Comparison of ENCODE assay signal across 2 cellular contexts in genomic region chr19:33668968-33669367, GRCh38.
TF ChIP-seq lines count a peak whose summit lies in the region.

No MANE protein-coding gene starts in this region.

TF ChIP-seq in HepG2, 621 proteins besides CTCF, POLR2A, EP300 and RAD21:
- TF ChIP-seq ZNF160 (CRISPR knock-in tag; IDR thresholded peaks at IDR 0.05), result no peak
- TF ChIP-seq, protein P1, sequence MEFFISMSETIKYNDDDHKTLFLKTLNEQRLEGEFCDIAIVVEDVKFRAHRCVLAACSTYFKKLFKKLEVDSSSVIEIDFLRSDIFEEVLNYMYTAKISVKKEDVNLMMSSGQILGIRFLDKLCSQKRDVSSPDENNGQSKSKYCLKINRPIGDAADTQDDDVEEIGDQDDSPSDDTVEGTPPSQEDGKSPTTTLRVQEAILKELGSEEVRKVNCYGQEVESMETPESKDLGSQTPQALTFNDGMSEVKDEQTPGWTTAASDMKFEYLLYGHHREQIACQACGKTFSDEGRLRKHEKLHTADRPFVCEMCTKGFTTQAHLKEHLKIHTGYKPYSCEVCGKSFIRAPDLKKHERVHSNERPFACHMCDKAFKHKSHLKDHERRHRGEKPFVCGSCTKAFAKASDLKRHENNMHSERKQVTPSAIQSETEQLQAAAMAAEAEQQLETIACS (CRISPR knock-in tag; IDR thresholded peaks at IDR 0.05), result no peak
- TF ChIP-seq CENPBD1 (CRISPR knock-in tag; IDR thresholded peaks at IDR 0.05; ENCODE audit: borderline replicate concordance, low read depth), result no peak

TF ChIP-seq in WTC11, 78 proteins besides CTCF, POLR2A, EP300 and RAD21:
- TF ChIP-seq, protein P2, sequence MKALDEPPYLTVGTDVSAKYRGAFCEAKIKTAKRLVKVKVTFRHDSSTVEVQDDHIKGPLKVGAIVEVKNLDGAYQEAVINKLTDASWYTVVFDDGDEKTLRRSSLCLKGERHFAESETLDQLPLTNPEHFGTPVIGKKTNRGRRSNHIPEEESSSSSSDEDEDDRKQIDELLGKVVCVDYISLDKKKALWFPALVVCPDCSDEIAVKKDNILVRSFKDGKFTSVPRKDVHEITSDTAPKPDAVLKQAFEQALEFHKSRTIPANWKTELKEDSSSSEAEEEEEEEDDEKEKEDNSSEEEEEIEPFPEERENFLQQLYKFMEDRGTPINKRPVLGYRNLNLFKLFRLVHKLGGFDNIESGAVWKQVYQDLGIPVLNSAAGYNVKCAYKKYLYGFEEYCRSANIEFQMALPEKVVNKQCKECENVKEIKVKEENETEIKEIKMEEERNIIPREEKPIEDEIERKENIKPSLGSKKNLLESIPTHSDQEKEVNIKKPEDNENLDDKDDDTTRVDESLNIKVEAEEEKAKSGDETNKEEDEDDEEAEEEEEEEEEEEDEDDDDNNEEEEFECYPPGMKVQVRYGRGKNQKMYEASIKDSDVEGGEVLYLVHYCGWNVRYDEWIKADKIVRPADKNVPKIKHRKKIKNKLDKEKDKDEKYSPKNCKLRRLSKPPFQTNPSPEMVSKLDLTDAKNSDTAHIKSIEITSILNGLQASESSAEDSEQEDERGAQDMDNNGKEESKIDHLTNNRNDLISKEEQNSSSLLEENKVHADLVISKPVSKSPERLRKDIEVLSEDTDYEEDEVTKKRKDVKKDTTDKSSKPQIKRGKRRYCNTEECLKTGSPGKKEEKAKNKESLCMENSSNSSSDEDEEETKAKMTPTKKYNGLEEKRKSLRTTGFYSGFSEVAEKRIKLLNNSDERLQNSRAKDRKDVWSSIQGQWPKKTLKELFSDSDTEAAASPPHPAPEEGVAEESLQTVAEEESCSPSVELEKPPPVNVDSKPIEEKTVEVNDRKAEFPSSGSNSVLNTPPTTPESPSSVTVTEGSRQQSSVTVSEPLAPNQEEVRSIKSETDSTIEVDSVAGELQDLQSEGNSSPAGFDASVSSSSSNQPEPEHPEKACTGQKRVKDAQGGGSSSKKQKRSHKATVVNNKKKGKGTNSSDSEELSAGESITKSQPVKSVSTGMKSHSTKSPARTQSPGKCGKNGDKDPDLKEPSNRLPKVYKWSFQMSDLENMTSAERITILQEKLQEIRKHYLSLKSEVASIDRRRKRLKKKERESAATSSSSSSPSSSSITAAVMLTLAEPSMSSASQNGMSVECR (CRISPR knock-in tag; IDR thresholded peaks at IDR 0.05; ENCODE audit: borderline replicate concordance), result no peak
- TF ChIP-seq, protein P3, sequence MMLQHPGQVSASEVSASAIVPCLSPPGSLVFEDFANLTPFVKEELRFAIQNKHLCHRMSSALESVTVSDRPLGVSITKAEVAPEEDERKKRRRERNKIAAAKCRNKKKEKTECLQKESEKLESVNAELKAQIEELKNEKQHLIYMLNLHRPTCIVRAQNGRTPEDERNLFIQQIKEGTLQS (CRISPR knock-in tag; conservative IDR thresholded peaks at IDR 0.05), result no peak
- TF ChIP-seq NFE2L1 (CRISPR knock-in tag; IDR thresholded peaks at IDR 0.05), result no peak
- no peak for TF ChIP-seq ZNF317 (CRISPR knock-in tag; IDR thresholded peaks at IDR 0.05; ENCODE audit: borderline replicate concordance, low read depth)
- TF ChIP-seq SMAD3 (CRISPR knock-in tag; IDR thresholded peaks at IDR 0.05; ENCODE audit: borderline replicate concordance), result no peak
- TF ChIP-seq, protein P4, sequence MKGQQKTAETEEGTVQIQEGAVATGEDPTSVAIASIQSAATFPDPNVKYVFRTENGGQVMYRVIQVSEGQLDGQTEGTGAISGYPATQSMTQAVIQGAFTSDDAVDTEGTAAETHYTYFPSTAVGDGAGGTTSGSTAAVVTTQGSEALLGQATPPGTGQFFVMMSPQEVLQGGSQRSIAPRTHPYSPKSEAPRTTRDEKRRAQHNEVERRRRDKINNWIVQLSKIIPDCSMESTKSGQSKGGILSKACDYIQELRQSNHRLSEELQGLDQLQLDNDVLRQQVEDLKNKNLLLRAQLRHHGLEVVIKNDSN (CRISPR knock-in tag; IDR thresholded peaks at IDR 0.05), result no peak
- no peak for TF ChIP-seq ETV6 (CRISPR knock-in tag; IDR thresholded peaks at IDR 0.05)
- TF ChIP-seq OVOL2 (CRISPR knock-in tag; IDR thresholded peaks at IDR 0.05; ENCODE audit: borderline replicate concordance), result no peak
- TF ChIP-seq, protein P5, sequence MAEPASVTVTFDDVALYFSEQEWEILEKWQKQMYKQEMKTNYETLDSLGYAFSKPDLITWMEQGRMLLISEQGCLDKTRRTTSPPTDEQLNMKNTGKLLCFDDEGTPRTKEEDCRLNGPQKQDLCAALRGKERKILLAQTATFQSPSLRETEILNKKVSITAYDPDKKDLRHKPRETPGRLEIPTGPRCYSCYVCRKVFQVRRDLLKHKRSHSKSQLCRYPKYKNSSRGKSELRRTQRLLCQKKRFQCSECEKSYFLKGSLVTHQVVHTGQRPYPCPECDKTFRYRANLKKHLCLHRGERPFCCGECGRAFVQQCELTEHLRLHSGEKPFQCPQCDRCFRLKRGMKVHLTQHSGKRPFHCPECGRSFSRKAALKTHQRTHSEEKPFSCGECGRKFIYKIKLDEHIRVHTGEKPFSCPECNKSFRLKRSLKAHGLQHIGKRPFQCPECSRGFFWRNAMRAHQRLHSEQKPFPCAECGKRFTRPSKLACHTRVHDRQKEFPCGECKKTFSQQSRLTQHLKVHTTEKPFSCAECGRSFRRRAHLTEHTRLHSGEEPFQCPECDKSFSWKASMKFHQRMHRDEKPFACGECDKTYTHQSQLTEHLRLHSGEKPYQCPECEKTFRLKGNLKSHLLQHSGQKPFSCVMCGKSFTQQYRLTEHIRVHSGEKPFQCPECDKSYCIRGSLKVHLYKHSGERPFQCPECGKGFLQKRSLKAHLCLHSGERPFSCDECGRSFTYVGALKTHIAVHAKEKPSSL (CRISPR knock-in tag; conservative IDR thresholded peaks at IDR 0.05), result no peak
- no peak for TF ChIP-seq NR3C1 (CRISPR knock-in tag; conservative IDR thresholded peaks at IDR 0.05; ENCODE audit: low read depth)
- TF ChIP-seq MYBL2 (CRISPR knock-in tag; IDR thresholded peaks at IDR 0.05), result no peak
- TF ChIP-seq, protein P6, sequence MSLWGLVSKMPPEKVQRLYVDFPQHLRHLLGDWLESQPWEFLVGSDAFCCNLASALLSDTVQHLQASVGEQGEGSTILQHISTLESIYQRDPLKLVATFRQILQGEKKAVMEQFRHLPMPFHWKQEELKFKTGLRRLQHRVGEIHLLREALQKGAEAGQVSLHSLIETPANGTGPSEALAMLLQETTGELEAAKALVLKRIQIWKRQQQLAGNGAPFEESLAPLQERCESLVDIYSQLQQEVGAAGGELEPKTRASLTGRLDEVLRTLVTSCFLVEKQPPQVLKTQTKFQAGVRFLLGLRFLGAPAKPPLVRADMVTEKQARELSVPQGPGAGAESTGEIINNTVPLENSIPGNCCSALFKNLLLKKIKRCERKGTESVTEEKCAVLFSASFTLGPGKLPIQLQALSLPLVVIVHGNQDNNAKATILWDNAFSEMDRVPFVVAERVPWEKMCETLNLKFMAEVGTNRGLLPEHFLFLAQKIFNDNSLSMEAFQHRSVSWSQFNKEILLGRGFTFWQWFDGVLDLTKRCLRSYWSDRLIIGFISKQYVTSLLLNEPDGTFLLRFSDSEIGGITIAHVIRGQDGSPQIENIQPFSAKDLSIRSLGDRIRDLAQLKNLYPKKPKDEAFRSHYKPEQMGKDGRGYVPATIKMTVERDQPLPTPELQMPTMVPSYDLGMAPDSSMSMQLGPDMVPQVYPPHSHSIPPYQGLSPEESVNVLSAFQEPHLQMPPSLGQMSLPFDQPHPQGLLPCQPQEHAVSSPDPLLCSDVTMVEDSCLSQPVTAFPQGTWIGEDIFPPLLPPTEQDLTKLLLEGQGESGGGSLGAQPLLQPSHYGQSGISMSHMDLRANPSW (CRISPR knock-in tag; conservative IDR thresholded peaks at IDR 0.05; ENCODE audit: low read depth), result no peak
- TF ChIP-seq ZNF532 (CRISPR knock-in tag; IDR thresholded peaks at IDR 0.05; ENCODE audit: borderline replicate concordance), result no peak
- TF ChIP-seq HMGA2 (CRISPR knock-in tag; IDR thresholded peaks at IDR 0.05), result no peak
- no peak for TF ChIP-seq RORB (CRISPR knock-in tag; IDR thresholded peaks at IDR 0.05)
- no peak for TF ChIP-seq CBFB (CRISPR knock-in tag; IDR thresholded peaks at IDR 0.05; ENCODE audit: low read depth)
- TF ChIP-seq ZMAT4 (CRISPR knock-in tag; IDR thresholded peaks at IDR 0.05), result no peak
- TF ChIP-seq, protein P7, sequence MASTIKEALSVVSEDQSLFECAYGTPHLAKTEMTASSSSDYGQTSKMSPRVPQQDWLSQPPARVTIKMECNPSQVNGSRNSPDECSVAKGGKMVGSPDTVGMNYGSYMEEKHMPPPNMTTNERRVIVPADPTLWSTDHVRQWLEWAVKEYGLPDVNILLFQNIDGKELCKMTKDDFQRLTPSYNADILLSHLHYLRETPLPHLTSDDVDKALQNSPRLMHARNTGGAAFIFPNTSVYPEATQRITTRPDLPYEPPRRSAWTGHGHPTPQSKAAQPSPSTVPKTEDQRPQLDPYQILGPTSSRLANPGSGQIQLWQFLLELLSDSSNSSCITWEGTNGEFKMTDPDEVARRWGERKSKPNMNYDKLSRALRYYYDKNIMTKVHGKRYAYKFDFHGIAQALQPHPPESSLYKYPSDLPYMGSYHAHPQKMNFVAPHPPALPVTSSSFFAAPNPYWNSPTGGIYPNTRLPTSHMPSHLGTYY (CRISPR knock-in tag; IDR thresholded peaks at IDR 0.05), result no peak
- TF ChIP-seq JUN (CRISPR knock-in tag; IDR thresholded peaks at IDR 0.05), result no peak
TF ChIP-seq in WTC11: peak in this region for 0.
